In genomic region chr18:35344736-35345459, GRCh38 we compare ENCODE assay signal across 1 cellular context.
TF ChIP-seq lines count a peak whose summit lies in the region.

No MANE protein-coding gene starts in this region.

TF ChIP-seq in HEK293, 187 proteins besides CTCF, POLR2A, EP300 and RAD21 (continued from another document):
- TF ChIP-seq ZNF830 (tag by site-specific recombination; IDR thresholded peaks at IDR 0.05; ENCODE audit: low read depth), result no peak
TF ChIP-seq in HEK293: peak in this region for 1.
